28 cellular contexts compared by ENCODE assay signal in genomic region chr10:119796039-119796438, GRCh38.
"Had no signal": no experiment of that assay in that cellular context is flagged by ENCODE, and none has a peak within 500 bp of the region (broad histone marks: within the 10 kb centered on the region; RNA-seq: fewer than 3 reads in every experiment).

No MANE protein-coding gene starts in this region.

- DNase-seq: colonic mucosa; cortex of kidney; effector CD8-positive, alpha-beta T cell; effector memory CD8-positive, alpha-beta T cell; endodermal cell; erythroblast; esophagus squamous epithelium; foreskin fibroblast; foreskin melanocyte; gastrocnemius medialis; heart left ventricle; hypothalamus; immature natural killer cell; islet precursor cell; kidney; kidney glomerular epithelial cell; left colon; left ventricle myocardium inferior; lower lobe of right lung; mesendoderm; midbrain; naive thymus-derived CD4-positive, alpha-beta T cell had no signal

- H3K36me3 ChIP-seq: colonic mucosa had no signal

- FAIRE-seq: endometrium, kidney had no signal

- H3K27me3 ChIP-seq: colonic mucosa, esophagus squamous epithelium, gastrocnemius medialis, heart left ventricle, hepatocyte had no signal

- H3K4me3 ChIP-seq: colonic mucosa, esophagus squamous epithelium, gastrocnemius medialis, heart left ventricle, hepatocyte, left ventricle myocardium inferior, lower lobe of right lung had no signal

- H3K4me1 ChIP-seq: colonic mucosa, esophagus squamous epithelium, gastrocnemius medialis, heart left ventricle, left ventricle myocardium inferior, lower lobe of right lung had no signal

- H3K9me3 ChIP-seq: colonic mucosa, esophagus squamous epithelium, gastrocnemius medialis, heart left ventricle, left ventricle myocardium inferior, lower lobe of right lung had no signal

- H3K4me3 Mint-ChIP-seq: dendritic cell treated with granulocyte-macrophage colony-stimulating factor and Interleukin-4, amounts not matched to agents 40 ng/mL and 50 ng/mL, for 4 days; effector memory CD8-positive, alpha-beta T cell; endodermal cell; immature natural killer cell; naive thymus-derived CD4-positive, alpha-beta T cell had no signal

- H3K4me2 ChIP-seq: hepatocyte had no signal

- H3K27ac ChIP-seq: colonic mucosa, epithelial cell of prostate, esophagus squamous epithelium, gastrocnemius medialis, heart left ventricle, hepatocyte, left ventricle myocardium inferior, lower lobe of right lung had no signal

- ATAC-seq: effector memory CD8-positive, alpha-beta T cell; esophagus mucosa; gastrocnemius medialis; heart left ventricle; left colon; left lobe of liver; lower lobe of right lung; naive thymus-derived CD4-positive, alpha-beta T cell had no signal

- H3K27me3 Mint-ChIP-seq: dendritic cell treated with granulocyte-macrophage colony-stimulating factor and Interleukin-4, amounts not matched to agents 40 ng/mL and 50 ng/mL, for 4 days; effector memory CD8-positive, alpha-beta T cell; naive thymus-derived CD4-positive, alpha-beta T cell had no signal

- H2AFZ ChIP-seq: hepatocyte had no signal

- H3K27ac Mint-ChIP-seq: dendritic cell treated with granulocyte-macrophage colony-stimulating factor and Interleukin-4, amounts not matched to agents 40 ng/mL and 50 ng/mL, for 4 days; effector memory CD8-positive, alpha-beta T cell; endodermal cell; immature natural killer cell; naive thymus-derived CD4-positive, alpha-beta T cell had no signal

- H3K9me3 Mint-ChIP-seq: dendritic cell treated with granulocyte-macrophage colony-stimulating factor and Interleukin-4, amounts not matched to agents 40 ng/mL and 50 ng/mL, for 4 days; effector memory CD8-positive, alpha-beta T cell; immature natural killer cell; naive thymus-derived CD4-positive, alpha-beta T cell had no signal
